In the genomic region with DNA sequence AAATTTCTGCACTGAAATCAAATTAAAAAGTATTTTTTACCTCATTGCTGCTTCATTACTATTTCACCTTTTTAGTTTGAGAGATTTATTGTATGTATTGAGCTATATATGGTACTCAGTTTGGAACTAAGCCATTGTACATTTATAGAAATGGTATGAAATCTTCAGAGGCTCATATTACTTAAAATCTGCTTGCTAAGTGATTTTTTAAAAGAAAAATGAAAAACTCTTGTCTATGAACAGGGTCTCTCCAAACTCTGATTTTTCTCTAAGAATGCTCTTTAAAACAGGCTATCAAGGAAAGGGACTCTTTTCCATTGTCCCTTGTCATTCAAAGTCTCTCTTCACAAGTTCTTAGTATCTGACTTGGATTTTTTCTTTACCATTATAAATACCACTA, we compare ENCODE assay signal across 1 cellular context.
TF ChIP-seq lines count a peak whose summit lies in the region.

No MANE protein-coding gene starts in this region.

TF ChIP-seq in HepG2, 621 proteins besides CTCF, POLR2A, EP300 and RAD21:
- no peak for TF ChIP-seq MYC (CRISPR knock-in tag; IDR thresholded peaks at IDR 0.05; ENCODE audit: borderline replicate concordance)
- TF ChIP-seq SIN3A (IDR thresholded peaks at IDR 0.05; ENCODE audit: borderline replicate concordance, low read depth, low read length): no peak
- no peak for TF ChIP-seq ZNF703 (CRISPR knock-in tag; IDR thresholded peaks at IDR 0.05; ENCODE audit: borderline replicate concordance)
- no peak for TF ChIP-seq NPAS2 (CRISPR knock-in tag; IDR thresholded peaks at IDR 0.05; ENCODE audit: borderline replicate concordance)
- peak; percentile 10 to 63; a peak in 2 of 4 replicates for TF ChIP-seq MAFK (conservative IDR thresholded peaks at IDR 0.05 in 1 of 2, IDR thresholded peaks at IDR 0.05 in 1 of 2; ENCODE audit: low read length in 2 of 2)
- TF ChIP-seq ZNF329 (CRISPR knock-in tag; IDR thresholded peaks at IDR 0.05; ENCODE audit: low read depth): no peak
- TF ChIP-seq, protein P1, sequence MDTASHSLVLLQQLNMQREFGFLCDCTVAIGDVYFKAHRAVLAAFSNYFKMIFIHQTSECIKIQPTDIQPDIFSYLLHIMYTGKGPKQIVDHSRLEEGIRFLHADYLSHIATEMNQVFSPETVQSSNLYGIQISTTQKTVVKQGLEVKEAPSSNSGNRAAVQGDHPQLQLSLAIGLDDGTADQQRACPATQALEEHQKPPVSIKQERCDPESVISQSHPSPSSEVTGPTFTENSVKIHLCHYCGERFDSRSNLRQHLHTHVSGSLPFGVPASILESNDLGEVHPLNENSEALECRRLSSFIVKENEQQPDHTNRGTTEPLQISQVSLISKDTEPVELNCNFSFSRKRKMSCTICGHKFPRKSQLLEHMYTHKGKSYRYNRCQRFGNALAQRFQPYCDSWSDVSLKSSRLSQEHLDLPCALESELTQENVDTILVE (CRISPR knock-in tag; IDR thresholded peaks at IDR 0.05): no peak
- TF ChIP-seq, protein P2, sequence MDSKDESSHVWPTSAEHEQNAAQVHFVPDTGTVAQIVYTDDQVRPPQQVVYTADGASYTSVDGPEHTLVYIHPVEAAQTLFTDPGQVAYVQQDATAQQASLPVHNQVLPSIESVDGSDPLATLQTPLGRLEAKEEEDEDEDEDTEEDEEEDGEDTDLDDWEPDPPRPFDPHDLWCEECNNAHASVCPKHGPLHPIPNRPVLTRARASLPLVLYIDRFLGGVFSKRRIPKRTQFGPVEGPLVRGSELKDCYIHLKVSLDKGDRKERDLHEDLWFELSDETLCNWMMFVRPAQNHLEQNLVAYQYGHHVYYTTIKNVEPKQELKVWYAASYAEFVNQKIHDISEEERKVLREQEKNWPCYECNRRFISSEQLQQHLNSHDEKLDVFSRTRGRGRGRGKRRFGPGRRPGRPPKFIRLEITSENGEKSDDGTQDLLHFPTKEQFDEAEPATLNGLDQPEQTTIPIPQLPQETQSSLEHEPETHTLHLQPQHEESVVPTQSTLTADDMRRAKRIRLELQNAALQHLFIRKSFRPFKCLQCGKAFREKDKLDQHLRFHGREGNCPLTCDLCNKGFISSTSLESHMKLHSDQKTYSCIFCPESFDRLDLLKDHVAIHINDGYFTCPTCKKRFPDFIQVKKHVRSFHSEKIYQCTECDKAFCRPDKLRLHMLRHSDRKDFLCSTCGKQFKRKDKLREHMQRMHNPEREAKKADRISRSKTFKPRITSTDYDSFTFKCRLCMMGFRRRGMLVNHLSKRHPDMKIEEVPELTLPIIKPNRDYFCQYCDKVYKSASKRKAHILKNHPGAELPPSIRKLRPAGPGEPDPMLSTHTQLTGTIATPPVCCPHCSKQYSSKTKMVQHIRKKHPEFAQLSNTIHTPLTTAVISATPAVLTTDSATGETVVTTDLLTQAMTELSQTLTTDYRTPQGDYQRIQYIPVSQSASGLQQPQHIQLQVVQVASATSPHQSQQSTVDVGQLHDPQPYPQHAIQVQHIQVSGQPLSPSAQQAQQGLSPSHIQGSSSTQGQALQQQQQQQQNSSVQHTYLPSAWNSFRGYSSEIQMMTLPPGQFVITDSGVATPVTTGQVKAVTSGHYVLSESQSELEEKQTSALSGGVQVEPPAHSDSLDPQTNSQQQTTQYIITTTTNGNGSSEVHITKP (CRISPR knock-in tag; IDR thresholded peaks at IDR 0.05; ENCODE audit: low read depth): no peak
- no peak for TF ChIP-seq NR2F6 (IDR thresholded peaks at IDR 0.05)
- TF ChIP-seq NR2F6 (CRISPR knock-in tag; IDR thresholded peaks at IDR 0.05): no peak
- TF ChIP-seq TRIM22 (IDR thresholded peaks at IDR 0.05): no peak
- no peak for TF ChIP-seq CHCHD3 (CRISPR knock-in tag; IDR thresholded peaks at IDR 0.05)
- peak; percentile 41; the same call in 1 of the 2 replicates for TF ChIP-seq MAFF (IDR thresholded peaks at IDR 0.05; ENCODE audit: low read depth, low read length)
- TF ChIP-seq, protein P3, sequence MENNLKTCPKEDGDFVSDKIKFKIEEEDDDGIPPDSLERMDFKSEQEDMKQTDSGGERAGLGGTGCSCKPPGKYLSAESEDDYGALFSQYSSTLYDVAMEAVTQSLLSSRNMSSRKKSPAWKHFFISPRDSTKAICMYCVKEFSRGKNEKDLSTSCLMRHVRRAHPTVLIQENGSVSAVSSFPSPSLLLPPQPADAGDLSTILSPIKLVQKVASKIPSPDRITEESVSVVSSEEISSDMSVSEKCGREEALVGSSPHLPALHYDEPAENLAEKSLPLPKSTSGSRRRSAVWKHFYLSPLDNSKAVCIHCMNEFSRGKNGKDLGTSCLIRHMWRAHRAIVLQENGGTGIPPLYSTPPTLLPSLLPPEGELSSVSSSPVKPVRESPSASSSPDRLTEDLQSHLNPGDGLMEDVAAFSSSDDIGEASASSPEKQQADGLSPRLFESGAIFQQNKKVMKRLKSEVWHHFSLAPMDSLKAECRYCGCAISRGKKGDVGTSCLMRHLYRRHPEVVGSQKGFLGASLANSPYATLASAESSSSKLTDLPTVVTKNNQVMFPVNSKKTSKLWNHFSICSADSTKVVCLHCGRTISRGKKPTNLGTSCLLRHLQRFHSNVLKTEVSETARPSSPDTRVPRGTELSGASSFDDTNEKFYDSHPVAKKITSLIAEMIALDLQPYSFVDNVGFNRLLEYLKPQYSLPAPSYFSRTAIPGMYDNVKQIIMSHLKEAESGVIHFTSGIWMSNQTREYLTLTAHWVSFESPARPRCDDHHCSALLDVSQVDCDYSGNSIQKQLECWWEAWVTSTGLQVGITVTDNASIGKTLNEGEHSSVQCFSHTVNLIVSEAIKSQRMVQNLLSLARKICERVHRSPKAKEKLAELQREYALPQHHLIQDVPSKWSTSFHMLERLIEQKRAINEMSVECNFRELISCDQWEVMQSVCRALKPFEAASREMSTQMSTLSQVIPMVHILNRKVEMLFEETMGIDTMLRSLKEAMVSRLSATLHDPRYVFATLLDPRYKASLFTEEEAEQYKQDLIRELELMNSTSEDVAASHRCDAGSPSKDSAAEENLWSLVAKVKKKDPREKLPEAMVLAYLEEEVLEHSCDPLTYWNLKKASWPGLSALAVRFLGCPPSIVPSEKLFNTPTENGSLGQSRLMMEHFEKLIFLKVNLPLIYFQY (CRISPR knock-in tag; IDR thresholded peaks at IDR 0.05; ENCODE audit: borderline replicate concordance): no peak
- TF ChIP-seq, protein P4, sequence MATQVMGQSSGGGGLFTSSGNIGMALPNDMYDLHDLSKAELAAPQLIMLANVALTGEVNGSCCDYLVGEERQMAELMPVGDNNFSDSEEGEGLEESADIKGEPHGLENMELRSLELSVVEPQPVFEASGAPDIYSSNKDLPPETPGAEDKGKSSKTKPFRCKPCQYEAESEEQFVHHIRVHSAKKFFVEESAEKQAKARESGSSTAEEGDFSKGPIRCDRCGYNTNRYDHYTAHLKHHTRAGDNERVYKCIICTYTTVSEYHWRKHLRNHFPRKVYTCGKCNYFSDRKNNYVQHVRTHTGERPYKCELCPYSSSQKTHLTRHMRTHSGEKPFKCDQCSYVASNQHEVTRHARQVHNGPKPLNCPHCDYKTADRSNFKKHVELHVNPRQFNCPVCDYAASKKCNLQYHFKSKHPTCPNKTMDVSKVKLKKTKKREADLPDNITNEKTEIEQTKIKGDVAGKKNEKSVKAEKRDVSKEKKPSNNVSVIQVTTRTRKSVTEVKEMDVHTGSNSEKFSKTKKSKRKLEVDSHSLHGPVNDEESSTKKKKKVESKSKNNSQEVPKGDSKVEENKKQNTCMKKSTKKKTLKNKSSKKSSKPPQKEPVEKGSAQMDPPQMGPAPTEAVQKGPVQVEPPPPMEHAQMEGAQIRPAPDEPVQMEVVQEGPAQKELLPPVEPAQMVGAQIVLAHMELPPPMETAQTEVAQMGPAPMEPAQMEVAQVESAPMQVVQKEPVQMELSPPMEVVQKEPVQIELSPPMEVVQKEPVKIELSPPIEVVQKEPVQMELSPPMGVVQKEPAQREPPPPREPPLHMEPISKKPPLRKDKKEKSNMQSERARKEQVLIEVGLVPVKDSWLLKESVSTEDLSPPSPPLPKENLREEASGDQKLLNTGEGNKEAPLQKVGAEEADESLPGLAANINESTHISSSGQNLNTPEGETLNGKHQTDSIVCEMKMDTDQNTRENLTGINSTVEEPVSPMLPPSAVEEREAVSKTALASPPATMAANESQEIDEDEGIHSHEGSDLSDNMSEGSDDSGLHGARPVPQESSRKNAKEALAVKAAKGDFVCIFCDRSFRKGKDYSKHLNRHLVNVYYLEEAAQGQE (IDR thresholded peaks at IDR 0.05; ENCODE audit: borderline replicate concordance in 1 of 2, low read depth in 1 of 2, low read length in 2 of 2): no peak
